Comparison of ENCODE assay signal across 12 cellular contexts in genomic region chr1:59678809-59679228, GRCh38.
DNase-seq lines count a peak whose midpoint lies in the region; ATAC-seq and TF ChIP-seq lines count a peak whose summit lies in the region.
"Had no signal": no experiment of that assay in that cellular context is flagged by ENCODE, and none has a peak within 500 bp of the region (broad histone marks: within the 10 kb centered on the region; RNA-seq: fewer than 3 reads in every experiment).

No MANE protein-coding gene starts in this region.

- no peak for TF ChIP-seq CTCF in RWPE2 (IDR thresholded peaks at IDR 0.05; ENCODE audit: poor library complexity, severe bottlenecking)
- TF ChIP-seq CTCF in fibroblast of lung (conservative IDR thresholded peaks at IDR 0.05 in 1 of 2, IDR thresholded peaks at IDR 0.05 in 1 of 2; ENCODE audit: low read depth in 1 of 2, low read length in 2 of 2) = no peak

- peak; percentile 99 for DNase-seq in H4 (ENCODE audit: low spot score)
- DNase-seq in RWPE2 (ENCODE audit: low spot score) = no peak
- peak; percentile 88 to 100 for DNase-seq in fibroblast of lung (ENCODE audit: low read depth in 2 of 2)
- peak; percentile 99 for DNase-seq in skeletal muscle cell (ENCODE audit: low read depth)
- DNase-seq in immature natural killer cell = no peak
- DNase-seq: naive thymus-derived CD8-positive, alpha-beta T cell had no signal

- no peaks in the 10 kb centered on the region for H3K4me1 Mint-ChIP-seq in immature natural killer cell
- H3K4me1 Mint-ChIP-seq: stimulated activated effector memory CD8-positive, alpha-beta T cell treated with anti-CD3 and anti-CD28 coated beads, Interleukin-12 subunit alpha, Interleukin-12 subunit beta, amount 100 ng/mL, for 72 hours had no signal

- H3K27ac Mint-ChIP-seq in immature natural killer cell = no peak overlapping the region
- H3K27ac Mint-ChIP-seq: naive thymus-derived CD8-positive, alpha-beta T cell; stimulated activated effector memory CD8-positive, alpha-beta T cell treated with anti-CD3 and anti-CD28 coated beads, Interleukin-12 subunit alpha, Interleukin-12 subunit beta, amount 100 ng/mL, for 72 hours had no signal

- no peaks in the 10 kb centered on the region for H3K36me3 ChIP-seq in RWPE2 (ENCODE audit: low read depth)
- no peaks in the 10 kb centered on the region for H3K36me3 ChIP-seq in fibroblast of lung (ENCODE audit: control insufficient read depth, insufficient read depth, low read length)

- peak overlapping the region; percentile 42 for H3K27ac ChIP-seq in RWPE2 (ENCODE audit: poor library complexity, severe bottlenecking)
- H3K27ac ChIP-seq in fibroblast of lung (ENCODE audit: insufficient read depth, low read length) = no peak overlapping the region

- H2AFZ ChIP-seq in fibroblast of lung (ENCODE audit: low read length) = no peak overlapping the region

- H3K4me3 ChIP-seq in RWPE2 (ENCODE audit: severe bottlenecking) (no peak overlapping the region), fibroblast of lung (replicated peaks in 1 of 4; ENCODE audit: control extremely low read depth in 1 of 4, insufficient read depth in 1 of 4, low read depth in 3 of 4, low read length in 4 of 4) (no peak overlapping the region), skeletal muscle cell (ENCODE audit: low read depth, low read length) (no peak overlapping the region)
- H3K4me3 ChIP-seq: body of pancreas had no signal

- H3K79me2 ChIP-seq in fibroblast of lung (ENCODE audit: control insufficient read depth, insufficient read depth, low read length) = no peaks in the 10 kb centered on the region

- peaks cover 3% of the 10 kb centered on the region for H3K9me3 ChIP-seq in RWPE2 (ENCODE audit: severe bottlenecking)
- no peaks in the 10 kb centered on the region for H3K9me3 ChIP-seq in fibroblast of lung (ENCODE audit: control insufficient read depth, insufficient read depth, low read depth, low read length)
- H3K9me3 ChIP-seq: body of pancreas had no signal

- no peak overlapping the region for H3K4me3 Mint-ChIP-seq in immature natural killer cell
- H3K4me3 Mint-ChIP-seq: IgD-negative memory B cell; naive thymus-derived CD8-positive, alpha-beta T cell; stimulated activated effector memory CD8-positive, alpha-beta T cell treated with anti-CD3 and anti-CD28 coated beads, Interleukin-12 subunit alpha, Interleukin-12 subunit beta, amount 100 ng/mL, for 72 hours had no signal

- H3K27me3 ChIP-seq in RWPE2 (ENCODE audit: insufficient read depth, poor library complexity, severe bottlenecking) = no peaks in the 10 kb centered on the region
- no peaks in the 10 kb centered on the region for H3K27me3 ChIP-seq in fibroblast of lung (ENCODE audit: control insufficient read depth, insufficient read depth, low read length)
- H3K27me3 ChIP-seq: body of pancreas had no signal

- H4K20me1 ChIP-seq in fibroblast of lung (ENCODE audit: control insufficient read depth, extremely low read depth, insufficient read depth, low read length) = no peaks in the 10 kb centered on the region

- peaks cover 0 to 2% (median 0%) of the 10 kb centered on the region in 3 donors for H3K27me3 Mint-ChIP-seq in immature natural killer cell (ENCODE audit: low read depth in 3 of 3)
- H3K27me3 Mint-ChIP-seq: IgD-negative memory B cell; naive thymus-derived CD8-positive, alpha-beta T cell had no signal

- peaks cover 0 to 10% (median 0%) of the 10 kb centered on the region in 3 donors for H3K36me3 Mint-ChIP-seq in immature natural killer cell
- H3K36me3 Mint-ChIP-seq: naive thymus-derived CD8-positive, alpha-beta T cell; stimulated activated effector memory CD8-positive, alpha-beta T cell treated with anti-CD3 and anti-CD28 coated beads, Interleukin-12 subunit alpha, Interleukin-12 subunit beta, amount 100 ng/mL, for 72 hours had no signal

- H3K9ac ChIP-seq in fibroblast of lung (ENCODE audit: insufficient read depth, low read length) = no peak overlapping the region

- H3K4me1 ChIP-seq in RWPE2 (ENCODE audit: insufficient read depth, poor library complexity, severe bottlenecking) (peaks cover 22% of the 10 kb centered on the region), fibroblast of lung (ENCODE audit: control insufficient read depth, extremely low read depth, insufficient read depth, low read length) (no peaks in the 10 kb centered on the region)

- no peaks in the 10 kb centered on the region for H3K9me3 Mint-ChIP-seq in immature natural killer cell
- H3K9me3 Mint-ChIP-seq: IgD-negative memory B cell; naive thymus-derived CD8-positive, alpha-beta T cell; stimulated activated effector memory CD8-positive, alpha-beta T cell treated with anti-CD3 and anti-CD28 coated beads, Interleukin-12 subunit alpha, Interleukin-12 subunit beta, amount 100 ng/mL, for 72 hours had no signal

- peak; percentile 28; the same call in 1 of the 3 replicates for ATAC-seq in RWPE2 (ENCODE audit: low read depth)
- ATAC-seq in HG03460 (IDR thresholded peaks at IDR 0.05; ENCODE audit: unreplicated experiment) = no peak
- no peak for ATAC-seq in GM21786 (IDR thresholded peaks at IDR 0.05; ENCODE audit: unreplicated experiment)
- ATAC-seq in GM18870 (IDR thresholded peaks at IDR 0.05; ENCODE audit: unreplicated experiment) = no peak
- ATAC-seq: body of pancreas; naive thymus-derived CD8-positive, alpha-beta T cell; stimulated activated effector memory CD8-positive, alpha-beta T cell treated with anti-CD3 and anti-CD28 coated beads, Interleukin-12 subunit alpha, Interleukin-12 subunit beta, amount 100 ng/mL, for 72 hours had no signal

- no peak overlapping the region for H3K4me2 ChIP-seq in fibroblast of lung (ENCODE audit: extremely low read depth, insufficient read depth, low read length)

Comparison
In these comparisons a context has a peak if more than half of its experiments do, and no peak if none do; other contexts are left out.
1. DNase-seq: peak in H4 (single experiment), fibroblast of lung (2 of 2) and skeletal muscle cell (single experiment); none in RWPE2 (single experiment) and immature natural killer cell (0 of 3).